ENCODE assay signal across 8 cellular contexts in genomic region chr12:123532021-123532420, GRCh38. TPM values are rescaled to one million over a fixed set of nuclear protein-coding genes. Genes with fewer than 3 reads are reported as not detected.
DNase-seq lines count a peak whose midpoint lies in the region; ATAC-seq and TF ChIP-seq lines count a peak whose summit lies in the region.

No MANE protein-coding gene starts in this region.

- no peaks in the 10 kb centered on the region for H3K36me3 ChIP-seq in A673 (ENCODE audit: insufficient read depth, low read length, poor library complexity, severe bottlenecking)
- H3K36me3 ChIP-seq in left ventricle myocardium inferior = peaks cover 20% of the 10 kb centered on the region

- POLR2A ChIA-PET in A673 (lab: Charles Lee; ENCODE audit: low non-redundant PET) = no interaction called here

- TF ChIP-seq CTCF in A673 (conservative IDR thresholded peaks at IDR 0.05; ENCODE audit: low read depth, low read length) (no peak), left ventricle myocardium inferior (IDR thresholded peaks at IDR 0.05; ENCODE audit: borderline replicate concordance) (no peak)

- H3K4me3 Mint-ChIP-seq in stimulated activated naive B cell treated with anti-CD40 and anti-IgM and Interleukin-4, amounts not matched to agents 10 μg/mL and 1 μg/mL and 100 μg/mL, for 72 hours = peak overlapping the region; percentile 70 to 74

- H3K9me3 Mint-ChIP-seq in stimulated activated naive B cell treated with anti-CD40 and anti-IgM and Interleukin-4, amounts not matched to agents 10 μg/mL and 1 μg/mL and 100 μg/mL, for 72 hours = no peaks in the 10 kb centered on the region

- intact Hi-C loops in A673 (cut with micrococcal nuclease; ENCODE audit: unreplicated experiment) (no loop called here), left ventricle myocardium inferior (cut with micrococcal nuclease) (no loop called here)

- H3K4me1 ChIP-seq in A673 (ENCODE audit: insufficient read depth, low read length, poor library complexity, severe bottlenecking) (peaks cover 10% of the 10 kb centered on the region), left ventricle myocardium inferior (peaks cover 53% of the 10 kb centered on the region)

- CTCF ChIA-PET in A673 (lab: Charles Lee) = interaction anchor here (0.7 kb wide), 1 partner anchor 50 kb away, joined by 5 read pairs; no protein-coding TSS in a partner anchor

- peak; percentile 58 for ATAC-seq in GM19468 (IDR thresholded peaks at IDR 0.05; ENCODE audit: extremely low read depth, unreplicated experiment)
- peak; percentile 77 to 83 for ATAC-seq in stimulated activated naive B cell treated with anti-CD40 and anti-IgM and Interleukin-4, amounts not matched to agents 10 μg/mL and 1 μg/mL and 100 μg/mL, for 72 hours (replicated peaks)

- H3K4me3 ChIP-seq in A673 (ENCODE audit: low read depth, low read length, poor library complexity, severe bottlenecking) (peak overlapping the region; percentile 80), left ventricle myocardium inferior (peak overlapping the region; percentile 89)

- DNase-seq in A673 (ENCODE audit: low spot score) = no peak
- peak; percentile 55 for DNase-seq in UCSD-AML1 (lab: John Stamatoyannopoulos, UW; ENCODE audit: unreplicated experiment)
- no peak for DNase-seq in left ventricle myocardium inferior
- DNase-seq in stimulated activated naive B cell treated with anti-CD40 and anti-IgM and Interleukin-4, amounts not matched to agents 10 μg/mL and 1 μg/mL and 100 μg/mL, for 72 hours = peak; percentile 40
- no peak for DNase-seq in NCI-H1092 treated with DMSO at 0.1 percent for 48 hours (lab: John Stamatoyannopoulos, UW)
- no peak for DNase-seq in ecto neural progenitor cell (ENCODE audit: low spot score)
- DNase-seq in NCI-H345 (lab: John Stamatoyannopoulos, UW) = no peak

- no TSS peak for BruUV-seq in A673 (replicated peaks; lab: Mats Ljungman, UMichigan)

- peaks cover 16 to 23% of the 10 kb centered on the region in 2 donors for H3K4me1 Mint-ChIP-seq in stimulated activated naive B cell treated with anti-CD40 and anti-IgM and Interleukin-4, amounts not matched to agents 10 μg/mL and 1 μg/mL and 100 μg/mL, for 72 hours

- H3K27ac Mint-ChIP-seq in stimulated activated naive B cell treated with anti-CD40 and anti-IgM and Interleukin-4, amounts not matched to agents 10 μg/mL and 1 μg/mL and 100 μg/mL, for 72 hours = peak overlapping the region; percentile 25

- no peak overlapping the region for H3K27ac ChIP-seq in A673 (ENCODE audit: low read depth, low read length, poor library complexity, severe bottlenecking)
- peak overlapping the region; percentile 98 for H3K27ac ChIP-seq in left ventricle myocardium inferior (replicated peaks)

- H3K9me3 ChIP-seq in A673 (ENCODE audit: low read depth, low read length, poor library complexity, severe bottlenecking) (no peaks in the 10 kb centered on the region), left ventricle myocardium inferior (replicated peaks) (no peaks in the 10 kb centered on the region)

- H3K27me3 ChIP-seq in A673 (replicated peaks; ENCODE audit: insufficient read depth, low read depth, low read length, poor library complexity) = no peaks in the 10 kb centered on the region
- no peaks in the 10 kb centered on the region for H3K27me3 ChIP-seq in left ventricle myocardium inferior (ENCODE audit: low read depth)

- no peaks in the 10 kb centered on the region for H3K36me3 Mint-ChIP-seq in stimulated activated naive B cell treated with anti-CD40 and anti-IgM and Interleukin-4, amounts not matched to agents 10 μg/mL and 1 μg/mL and 100 μg/mL, for 72 hours

- peaks cover 22 to 24% of the 10 kb centered on the region in 2 donors for H3K27me3 Mint-ChIP-seq in stimulated activated naive B cell treated with anti-CD40 and anti-IgM and Interleukin-4, amounts not matched to agents 10 μg/mL and 1 μg/mL and 100 μg/mL, for 72 hours

RNA-seq across cellular contexts. Expression of gene RILPL1, which starts 1.5 kb away (rescaled TPM):
- total RNA-seq in A673 (2021) (10.2 and 17.4 TPM in 2 replicates), left ventricle myocardium inferior (89.7 TPM)

RNA-seq across cellular contexts. Expression of gene TMED2, which starts 52.3 kb away (rescaled TPM):
- total RNA-seq in A673 (2021) = 217 and 233 TPM in 2 replicates
- 152 TPM for total RNA-seq in left ventricle myocardium inferior

Comparison
In these comparisons a context has a peak if more than half of its experiments do, and no peak if none do; other contexts are left out.
1. DNase-seq: peak in UCSD-AML1 (single experiment) and stimulated activated naive B cell treated with anti-CD40 and anti-IgM and Interleukin-4, amounts not matched to agents 10 μg/mL and 1 μg/mL and 100 μg/mL, for 72 hours (single experiment); none in A673 (single experiment), left ventricle myocardium inferior (single experiment), NCI-H1092 treated with DMSO at 0.1 percent for 48 hours (single experiment), ecto neural progenitor cell (single experiment) and NCI-H345 (single experiment).